ENCODE assay signal across 14 cellular contexts in genomic region chr19:38441660-38442348, GRCh38. TPM values are rescaled to one million over a fixed set of nuclear protein-coding genes. Genes with fewer than 3 reads are reported as not detected.
DNase-seq lines count a peak whose midpoint lies in the region; ATAC-seq, FAIRE-seq and TF ChIP-seq lines count a peak whose summit lies in the region.
"Had no signal": no experiment of that assay in that cellular context is flagged by ENCODE, and none has a peak within 500 bp of the region (broad histone marks: within the 10 kb centered on the region; RNA-seq: fewer than 3 reads in every experiment).

No MANE protein-coding gene starts in this region.

- H3K9me3 ChIP-seq in HepG2 (ENCODE audit: low read length) (no peaks in the 10 kb centered on the region), right lobe of liver (no peaks in the 10 kb centered on the region), OCI-LY3 (ENCODE audit: insufficient read depth, low read length) (no peaks in the 10 kb centered on the region)
- H3K9me3 ChIP-seq: neutrophil, tibial nerve had no signal

- TF ChIP-seq RAD21 in HepG2 (CRISPR knock-in tag; IDR thresholded peaks at IDR 0.05), result no peak

- CTCF ChIA-PET in HepG2 (lab: Yijun Ruan, JAX; ENCODE audit: low intra/inter-chr PET ratio, low total read pairs), result interaction anchor here (0.8 kb wide), 1 partner anchor 39 kb away, joined by 4 read pairs; the partner anchor contains the start of gene FAM98C

- no peak overlapping the region for H3K27ac Mint-ChIP-seq in endothelial cell (ENCODE audit: unreplicated experiment)
- H3K27ac Mint-ChIP-seq: HFFc6 had no signal

- POLR2A ChIA-PET in HepG2 (lab: Yijun Ruan, JAX), result no interaction called here

- H3K4me3 Mint-ChIP-seq in endothelial cell (ENCODE audit: unreplicated experiment), result no peak overlapping the region
- H3K4me3 Mint-ChIP-seq: HFFc6 had no signal

- DNase-seq in HepG2 (ENCODE audit: low spot score) (peak; percentile 16), right lobe of liver (no peak), endothelial cell (ENCODE audit: low spot score) (peak; percentile 33), cerebellum (ENCODE audit: low spot score) (no peak), activated T-cell treated with anti-CD3 and anti-CD28 coated beads for 4 hours (no peak), GM03348 (ENCODE audit: low spot score) (no peak)
- DNase-seq: activated effector memory CD4-positive, alpha-beta T cell treated with Interleukin-2 at 50 U/mL for 16 hours; effector memory CD4-positive, alpha-beta T cell; HFFc6 had no signal

- ATAC-seq in HepG2, result peak; percentile 77
- ATAC-seq in right lobe of liver, result no peak
- ATAC-seq in HG02623 (IDR thresholded peaks at IDR 0.05; ENCODE audit: unreplicated experiment), result no peak

- no peak overlapping the region for H3K4me2 ChIP-seq in HepG2 (ENCODE audit: low read depth, low read length)
- peak overlapping the region; percentile 16 for H3K4me2 ChIP-seq in OCI-LY3 (ENCODE audit: low read length)

- in situ Hi-C loops in HepG2 (cut with HindIII; ENCODE audit: extremely low pct_ligation_motif_present, low pct_unique_long_range_greater_than_20kb), result no loop called here

- no peak for TF ChIP-seq POLR2A in HepG2 (IDR thresholded peaks at IDR 0.05; ENCODE audit: insufficient read depth in 1 of 2, low read depth in 2 of 2, low read length in 2 of 2)
- no peak for TF ChIP-seq POLR2A in right lobe of liver (IDR thresholded peaks at IDR 0.05)

- H3K4me1 ChIP-seq in HepG2 (ENCODE audit: insufficient read depth, low read length) (peaks cover 5% of the 10 kb centered on the region; the same call in 1 of the 2 replicates), right lobe of liver (no peaks in the 10 kb centered on the region), OCI-LY3 (ENCODE audit: low read length) (peaks cover 15% of the 10 kb centered on the region)
- H3K4me1 ChIP-seq: tibial nerve had no signal

- TF ChIP-seq EP300 in HepG2 (IDR thresholded peaks at IDR 0.05; ENCODE audit: low read depth in 2 of 2, low read length in 2 of 2) (no peak), HepG2 (CRISPR knock-in tag; IDR thresholded peaks at IDR 0.05; ENCODE audit: borderline replicate concordance) (no peak)

- H3K27ac ChIP-seq in HepG2 (ENCODE audit: extremely low read length, insufficient read depth, low read length) (no peak overlapping the region), right lobe of liver (no peak overlapping the region), OCI-LY3 (ENCODE audit: low read length) (no peak overlapping the region)
- H3K27ac ChIP-seq: HL-60, neutrophil, tibial nerve had no signal

- H3K36me3 Mint-ChIP-seq in endothelial cell (ENCODE audit: low read depth, unreplicated experiment), result no peaks in the 10 kb centered on the region

- no peak overlapping the region for H2AFZ ChIP-seq in HepG2 (ENCODE audit: low read length)
- H2AFZ ChIP-seq in OCI-LY3 (ENCODE audit: low read depth, low read length), result peak overlapping the region; percentile 2; the same call in 1 of the 2 replicates

- H3K4me3 ChIP-seq in HepG2 (replicated peaks in 1 of 3; ENCODE audit: insufficient read depth in 1 of 3, low read depth in 2 of 3, low read length in 3 of 3) (no peak overlapping the region), right lobe of liver (no peak overlapping the region), OCI-LY3 (ENCODE audit: low read length) (no peak overlapping the region)
- H3K4me3 ChIP-seq: tibial nerve had no signal

- intact Hi-C loops in HepG2 (cut with micrococcal nuclease; ENCODE audit: unreplicated experiment), result no loop called here
- intact Hi-C loops in right lobe of liver (cut with DNase I), result no loop called here

- H3K79me2 ChIP-seq in HepG2 (ENCODE audit: insufficient read depth, low read length) (no peaks in the 10 kb centered on the region), OCI-LY3 (ENCODE audit: low read length) (no peaks in the 10 kb centered on the region)

- FAIRE-seq in HepG2 (lab: Jason Lieb, UNC), result no peak

- H3K36me3 ChIP-seq in HepG2 (replicated peaks in 1 of 2; ENCODE audit: control insufficient read depth in 1 of 2, insufficient read depth in 2 of 2, low read length in 2 of 2) (no peaks in the 10 kb centered on the region), right lobe of liver (no peaks in the 10 kb centered on the region), OCI-LY3 (replicated peaks; ENCODE audit: low read depth, low read length) (peaks cover 3% of the 10 kb centered on the region)
- H3K36me3 ChIP-seq: neutrophil, tibial nerve had no signal

- H3K4me1 Mint-ChIP-seq in endothelial cell (ENCODE audit: unreplicated experiment), result peaks cover 3% of the 10 kb centered on the region

- H3K9ac ChIP-seq in HepG2 (ENCODE audit: insufficient read depth, low read depth, low read length), result no peak overlapping the region
- peak overlapping the region; percentile 15; the same call in 1 of the 2 replicates for H3K9ac ChIP-seq in OCI-LY3 (ENCODE audit: low read length)

- TF ChIP-seq CTCF in HepG2 (CRISPR knock-in tag; IDR thresholded peaks at IDR 0.05) (peak; percentile 45), right lobe of liver (IDR thresholded peaks at IDR 0.05) (no peak), OCI-LY3 (IDR thresholded peaks at IDR 0.05; ENCODE audit: low read depth, low read length) (peak; percentile 73), endothelial cell (IDR thresholded peaks at IDR 0.05; ENCODE audit: unreplicated experiment) (no peak)

- peaks cover 4 to 14% of the 10 kb centered on the region in 2 experiments; a peak in 4 of 5 replicates for H3K27me3 ChIP-seq in HepG2 (ENCODE audit: control insufficient read depth in 1 of 2, insufficient read depth in 2 of 2, low read length in 2 of 2)
- no peaks in the 10 kb centered on the region for H3K27me3 ChIP-seq in right lobe of liver
- no peaks in the 10 kb centered on the region for H3K27me3 ChIP-seq in OCI-LY3 (ENCODE audit: low read depth, low read length)
- H3K27me3 ChIP-seq: neutrophil, tibial nerve had no signal

- peaks cover 12% of the 10 kb centered on the region for H3K27me3 Mint-ChIP-seq in endothelial cell (ENCODE audit: unreplicated experiment)

- WGBS in HepG2 (ENCODE audit: low lambda C conversion rate), result 16% methylated on average over 7 of the region's 7 CpGs
- WGBS in right lobe of liver (ENCODE audit: insufficient coverage, low coverage, low lambda C conversion rate, missing lambda C conversion rate), result 45% methylated on average over 7 of the region's 7 CpGs

- no TSS peak for BruUV-seq in HepG2 (replicated peaks; lab: Mats Ljungman, UMichigan)

- H3K9me3 Mint-ChIP-seq in endothelial cell (ENCODE audit: unreplicated experiment), result peaks cover 4% of the 10 kb centered on the region
- H3K9me3 Mint-ChIP-seq: HFFc6 had no signal

- no peaks in the 10 kb centered on the region for H4K20me1 ChIP-seq in HepG2 (ENCODE audit: insufficient read depth, low read length)
- no peaks in the 10 kb centered on the region for H4K20me1 ChIP-seq in OCI-LY3 (ENCODE audit: insufficient read depth, low read length)

RNA-seq across cellular contexts. Expression of gene RYR1, which starts 8.3 kb away (rescaled TPM):
- not detected in 2 replicates for total RNA-seq in HepG2 (2016; rRNA removed; fragmentation: Illumina TruSeq; extraction: Trizol)
- not detected in 2 replicates for total RNA-seq in HepG2 (2016; cell fraction: cytosol; rRNA removed; fragmentation: Illumina TruSeq; extraction: Trizol; ENCODE audit: low read depth)
- total RNA-seq in HepG2 (2016; cell fraction: insoluble cytoplasmic fraction; rRNA removed; fragmentation: Illumina TruSeq; extraction: Trizol), result not detected in 2 replicates
- not detected in 2 replicates for total RNA-seq in HepG2 (2016; cell fraction: membrane; rRNA removed; fragmentation: Illumina TruSeq; extraction: Trizol)
- not detected in 2 replicates for total RNA-seq in HepG2 (2016; cell fraction: nucleus; rRNA removed; fragmentation: Illumina TruSeq; extraction: Trizol)
- 0.03 and 0.14 TPM in 2 replicates for polyA plus RNA-seq in HepG2 (2011; rRNA removed)
- polyA plus RNA-seq in HepG2 (2011; cell fraction: cytosol; rRNA removed), result 0.03 TPM in 1 of 2 replicates, not detected in the other
- polyA plus RNA-seq in HepG2 (2011; cell fraction: nucleus; rRNA removed), result 0.69 and 0.71 TPM in 2 replicates
- 0.05 and 0.35 TPM in 2 replicates for polyA plus RNA-seq in HepG2 (2012)
- not detected in 2 replicates for polyA plus RNA-seq in HepG2 (2016; cell fraction: cytosol; fragmentation: Illumina TruSeq; extraction: Trizol; ENCODE audit: low read depth)
- not detected in 2 replicates for polyA plus RNA-seq in HepG2 (2016; cell fraction: insoluble cytoplasmic fraction; fragmentation: Illumina TruSeq; extraction: Trizol; ENCODE audit: low read depth)
- polyA plus RNA-seq in HepG2 (2016; cell fraction: membrane; fragmentation: Illumina TruSeq; extraction: Trizol; ENCODE audit: low read depth), result not detected in 2 replicates
- 0.05 TPM in 1 of 2 replicates, not detected in the other for polyA plus RNA-seq in HepG2 (2016; cell fraction: nucleus; fragmentation: Illumina TruSeq; extraction: Trizol; ENCODE audit: insufficient read depth, low read depth)
- polyA minus RNA-seq in HepG2 (2011; rRNA and poly(A)+ RNA removed; ENCODE audit: low replicate concordance), result 0.05 and 0.40 TPM in 2 replicates
- not detected in 2 replicates for polyA minus RNA-seq in HepG2 (2011; cell fraction: cytosol; rRNA and poly(A)+ RNA removed)
- polyA minus RNA-seq in HepG2 (2011; cell fraction: nucleus; rRNA and poly(A)+ RNA removed), result 0.13 TPM in 1 of 2 replicates, not detected in the other
- 1 to 10 TPM in 1 of 6 experiments, under 1 TPM in 5; 0.12 to 1.1 (median 0.49) TPM for total RNA-seq in right lobe of liver
- total RNA-seq in endothelial cell (ENCODE audit: unreplicated experiment), result 1.3 TPM
- 7.7 TPM for total RNA-seq in cerebellum
- total RNA-seq: HFFc6 had no signal

RNA-seq across cellular contexts. Expression of gene RASGRP4, which starts 15.8 kb away (rescaled TPM):
- total RNA-seq in HepG2 (2016; rRNA removed; fragmentation: Illumina TruSeq; extraction: Trizol), result not detected in 2 replicates
- not detected in 2 replicates for total RNA-seq in HepG2 (2016; cell fraction: cytosol; rRNA removed; fragmentation: Illumina TruSeq; extraction: Trizol; ENCODE audit: low read depth)
- not detected in 2 replicates for total RNA-seq in HepG2 (2016; cell fraction: insoluble cytoplasmic fraction; rRNA removed; fragmentation: Illumina TruSeq; extraction: Trizol)
- not detected in 2 replicates for total RNA-seq in HepG2 (2016; cell fraction: membrane; rRNA removed; fragmentation: Illumina TruSeq; extraction: Trizol)
- not detected in 2 replicates for total RNA-seq in HepG2 (2016; cell fraction: nucleus; rRNA removed; fragmentation: Illumina TruSeq; extraction: Trizol)
- not detected in 2 replicates for polyA plus RNA-seq in HepG2 (2011; rRNA removed)
- not detected in 2 replicates for polyA plus RNA-seq in HepG2 (2011; cell fraction: cytosol; rRNA removed)
- not detected in 2 replicates for polyA plus RNA-seq in HepG2 (2011; cell fraction: nucleus; rRNA removed)
- 0.08 and 0.17 TPM in 2 replicates for polyA plus RNA-seq in HepG2 (2012)
- polyA plus RNA-seq in HepG2 (2016; cell fraction: cytosol; fragmentation: Illumina TruSeq; extraction: Trizol; ENCODE audit: low read depth), result not detected in 2 replicates
- not detected in 2 replicates for polyA plus RNA-seq in HepG2 (2016; cell fraction: insoluble cytoplasmic fraction; fragmentation: Illumina TruSeq; extraction: Trizol; ENCODE audit: low read depth)
- polyA plus RNA-seq in HepG2 (2016; cell fraction: membrane; fragmentation: Illumina TruSeq; extraction: Trizol; ENCODE audit: low read depth), result not detected in 2 replicates
- not detected in 2 replicates for polyA plus RNA-seq in HepG2 (2016; cell fraction: nucleus; fragmentation: Illumina TruSeq; extraction: Trizol; ENCODE audit: insufficient read depth, low read depth)
- not detected in 2 replicates for polyA minus RNA-seq in HepG2 (2011; rRNA and poly(A)+ RNA removed; ENCODE audit: low replicate concordance)
- not detected in 2 replicates for polyA minus RNA-seq in HepG2 (2011; cell fraction: cytosol; rRNA and poly(A)+ RNA removed)
- polyA minus RNA-seq in HepG2 (2011; cell fraction: nucleus; rRNA and poly(A)+ RNA removed), result not detected in 2 replicates
- 1 to 10 TPM in 2 of 6 experiments, under 1 TPM in 4; 0.77 to 1.5 (median 0.93) TPM for total RNA-seq in right lobe of liver
- total RNA-seq in endothelial cell (ENCODE audit: unreplicated experiment), result 8.1 TPM
- total RNA-seq in cerebellum, result 0.36 TPM
- total RNA-seq: HFFc6 had no signal

RNA-seq across cellular contexts. Expression of gene FAM98C, which starts 38.9 kb away (rescaled TPM):
- total RNA-seq in HepG2 (2016; rRNA removed; fragmentation: Illumina TruSeq; extraction: Trizol) (7.4 and 10.0 TPM in 2 replicates), right lobe of liver (10 to 100 TPM in 3 of 6 experiments, 1 to 10 TPM in 3; 7.6 to 19.8 (median 9.8) TPM), endothelial cell (ENCODE audit: unreplicated experiment) (10.6 TPM), cerebellum (12.8 TPM)
- total RNA-seq in HepG2 (2016; cell fraction: cytosol; rRNA removed; fragmentation: Illumina TruSeq; extraction: Trizol; ENCODE audit: low read depth), result 6.0 TPM in 2 replicates
- 6.7 and 10.1 TPM in 2 replicates for total RNA-seq in HepG2 (2016; cell fraction: insoluble cytoplasmic fraction; rRNA removed; fragmentation: Illumina TruSeq; extraction: Trizol)
- total RNA-seq in HepG2 (2016; cell fraction: membrane; rRNA removed; fragmentation: Illumina TruSeq; extraction: Trizol), result 6.6 and 6.9 TPM in 2 replicates
- total RNA-seq in HepG2 (2016; cell fraction: nucleus; rRNA removed; fragmentation: Illumina TruSeq; extraction: Trizol), result 7.8 and 8.6 TPM in 2 replicates
- 11.0 and 11.5 TPM in 2 replicates for polyA plus RNA-seq in HepG2 (2011; rRNA removed)
- 5.8 and 10.9 TPM in 2 replicates for polyA plus RNA-seq in HepG2 (2011; cell fraction: cytosol; rRNA removed)
- 28.8 and 32.0 TPM in 2 replicates for polyA plus RNA-seq in HepG2 (2011; cell fraction: nucleus; rRNA removed)
- 5.4 and 7.0 TPM in 2 replicates for polyA plus RNA-seq in HepG2 (2012)
- polyA plus RNA-seq in HepG2 (2016; cell fraction: cytosol; fragmentation: Illumina TruSeq; extraction: Trizol; ENCODE audit: low read depth), result 5.1 and 5.9 TPM in 2 replicates
- 7.4 and 8.0 TPM in 2 replicates for polyA plus RNA-seq in HepG2 (2016; cell fraction: insoluble cytoplasmic fraction; fragmentation: Illumina TruSeq; extraction: Trizol; ENCODE audit: low read depth)
- 5.4 and 6.1 TPM in 2 replicates for polyA plus RNA-seq in HepG2 (2016; cell fraction: membrane; fragmentation: Illumina TruSeq; extraction: Trizol; ENCODE audit: low read depth)
- polyA plus RNA-seq in HepG2 (2016; cell fraction: nucleus; fragmentation: Illumina TruSeq; extraction: Trizol; ENCODE audit: insufficient read depth, low read depth), result 18.2 and 20.4 TPM in 2 replicates
- 5.8 and 6.2 TPM in 2 replicates for polyA minus RNA-seq in HepG2 (2011; rRNA and poly(A)+ RNA removed; ENCODE audit: low replicate concordance)
- polyA minus RNA-seq in HepG2 (2011; cell fraction: cytosol; rRNA and poly(A)+ RNA removed), result 4.2 and 5.5 TPM in 2 replicates
- 3.7 and 4.5 TPM in 2 replicates for polyA minus RNA-seq in HepG2 (2011; cell fraction: nucleus; rRNA and poly(A)+ RNA removed)

RNA-seq across cellular contexts. Expression of gene SPRED3, which starts 53.3 kb away (rescaled TPM):
- total RNA-seq in HepG2 (2016; rRNA removed; fragmentation: Illumina TruSeq; extraction: Trizol) (0.06 and 0.15 TPM in 2 replicates), right lobe of liver (under 1 TPM in 4 of 6 experiments, not detected in 2; 0.12 to 0.37 (median 0.22) TPM), endothelial cell (ENCODE audit: unreplicated experiment) (3.2 TPM), cerebellum (3.8 TPM)
- 0.09 TPM in 1 of 2 replicates, not detected in the other for total RNA-seq in HepG2 (2016; cell fraction: cytosol; rRNA removed; fragmentation: Illumina TruSeq; extraction: Trizol; ENCODE audit: low read depth)
- total RNA-seq in HepG2 (2016; cell fraction: insoluble cytoplasmic fraction; rRNA removed; fragmentation: Illumina TruSeq; extraction: Trizol), result 0.19 TPM in 1 of 2 replicates, not detected in the other
- total RNA-seq in HepG2 (2016; cell fraction: membrane; rRNA removed; fragmentation: Illumina TruSeq; extraction: Trizol), result 0.15 and 0.28 TPM in 2 replicates
- not detected in 2 replicates for total RNA-seq in HepG2 (2016; cell fraction: nucleus; rRNA removed; fragmentation: Illumina TruSeq; extraction: Trizol)
- 0.17 and 0.54 TPM in 2 replicates for polyA plus RNA-seq in HepG2 (2011; rRNA removed)
- 0.04 and 0.08 TPM in 2 replicates for polyA plus RNA-seq in HepG2 (2011; cell fraction: cytosol; rRNA removed)
- polyA plus RNA-seq in HepG2 (2011; cell fraction: nucleus; rRNA removed), result 2.7 TPM in 2 replicates
- polyA plus RNA-seq in HepG2 (2012), result 0.03 and 0.43 TPM in 2 replicates
- 0.02 TPM in 2 replicates for polyA plus RNA-seq in HepG2 (2016; cell fraction: cytosol; fragmentation: Illumina TruSeq; extraction: Trizol; ENCODE audit: low read depth)
- polyA plus RNA-seq in HepG2 (2016; cell fraction: insoluble cytoplasmic fraction; fragmentation: Illumina TruSeq; extraction: Trizol; ENCODE audit: low read depth), result 0.10 and 0.17 TPM in 2 replicates
- 0.13 TPM in 2 replicates for polyA plus RNA-seq in HepG2 (2016; cell fraction: membrane; fragmentation: Illumina TruSeq; extraction: Trizol; ENCODE audit: low read depth)
- 0.59 and 2.3 TPM in 2 replicates for polyA plus RNA-seq in HepG2 (2016; cell fraction: nucleus; fragmentation: Illumina TruSeq; extraction: Trizol; ENCODE audit: insufficient read depth, low read depth)
- 0.44 and 2.6 TPM in 2 replicates for polyA minus RNA-seq in HepG2 (2011; rRNA and poly(A)+ RNA removed; ENCODE audit: low replicate concordance)
- not detected in 2 replicates for polyA minus RNA-seq in HepG2 (2011; cell fraction: cytosol; rRNA and poly(A)+ RNA removed)
- polyA minus RNA-seq in HepG2 (2011; cell fraction: nucleus; rRNA and poly(A)+ RNA removed), result 1.5 and 1.7 TPM in 2 replicates

RNA-seq across cellular contexts. Expression of gene GGN, which starts 54.0 kb away (rescaled TPM):
- not detected in 2 replicates for total RNA-seq in HepG2 (2016; rRNA removed; fragmentation: Illumina TruSeq; extraction: Trizol)
- not detected in 2 replicates for total RNA-seq in HepG2 (2016; cell fraction: cytosol; rRNA removed; fragmentation: Illumina TruSeq; extraction: Trizol; ENCODE audit: low read depth)
- total RNA-seq in HepG2 (2016; cell fraction: insoluble cytoplasmic fraction; rRNA removed; fragmentation: Illumina TruSeq; extraction: Trizol), result not detected in 2 replicates
- total RNA-seq in HepG2 (2016; cell fraction: membrane; rRNA removed; fragmentation: Illumina TruSeq; extraction: Trizol), result not detected in 2 replicates
- not detected in 2 replicates for total RNA-seq in HepG2 (2016; cell fraction: nucleus; rRNA removed; fragmentation: Illumina TruSeq; extraction: Trizol)
- polyA plus RNA-seq in HepG2 (2011; rRNA removed), result 0.07 TPM in 1 of 2 replicates, not detected in the other
- not detected in 2 replicates for polyA plus RNA-seq in HepG2 (2011; cell fraction: cytosol; rRNA removed)
- polyA plus RNA-seq in HepG2 (2011; cell fraction: nucleus; rRNA removed), result 0.06 and 0.14 TPM in 2 replicates
- 0.08 and 0.28 TPM in 2 replicates for polyA plus RNA-seq in HepG2 (2012)
- polyA plus RNA-seq in HepG2 (2016; cell fraction: cytosol; fragmentation: Illumina TruSeq; extraction: Trizol; ENCODE audit: low read depth), result not detected in 2 replicates
- polyA plus RNA-seq in HepG2 (2016; cell fraction: insoluble cytoplasmic fraction; fragmentation: Illumina TruSeq; extraction: Trizol; ENCODE audit: low read depth), result not detected in 2 replicates
- not detected in 2 replicates for polyA plus RNA-seq in HepG2 (2016; cell fraction: membrane; fragmentation: Illumina TruSeq; extraction: Trizol; ENCODE audit: low read depth)
- not detected in 2 replicates for polyA plus RNA-seq in HepG2 (2016; cell fraction: nucleus; fragmentation: Illumina TruSeq; extraction: Trizol; ENCODE audit: insufficient read depth, low read depth)
- polyA minus RNA-seq in HepG2 (2011; rRNA and poly(A)+ RNA removed; ENCODE audit: low replicate concordance), result not detected in 2 replicates
- polyA minus RNA-seq in HepG2 (2011; cell fraction: cytosol; rRNA and poly(A)+ RNA removed), result not detected in 2 replicates
- polyA minus RNA-seq in HepG2 (2011; cell fraction: nucleus; rRNA and poly(A)+ RNA removed), result not detected in 2 replicates
- total RNA-seq in right lobe of liver, result not detected
- 0.74 TPM for total RNA-seq in endothelial cell (ENCODE audit: unreplicated experiment)
- 0.54 TPM for total RNA-seq in cerebellum
- total RNA-seq: tibial nerve had no signal

Comparison
In these comparisons a context has a peak if more than half of its experiments do, and no peak if none do; other contexts are left out.
1. DNase-seq: peak in HepG2 (single experiment) and endothelial cell (single experiment); none in right lobe of liver (0 of 3), cerebellum (single experiment), activated T-cell treated with anti-CD3 and anti-CD28 coated beads for 4 hours (single experiment) and GM03348 (single experiment).
2. CTCF ChIP-seq: peak in HepG2 (single experiment) and OCI-LY3 (single experiment); none in right lobe of liver (0 of 4) and endothelial cell (single experiment).